Comparison of ENCODE assay signal across 26 cellular contexts in genomic region chr11:118666331-118666730, GRCh38. TPM values are rescaled to one million over a fixed set of nuclear protein-coding genes. Genes with fewer than 3 reads are reported as not detected.
"Had no signal": no experiment of that assay in that cellular context is flagged by ENCODE, and none has a peak within 500 bp of the region (broad histone marks: within the 10 kb centered on the region; RNA-seq: fewer than 3 reads in every experiment).

No MANE protein-coding gene starts in this region.

- H3K27ac Mint-ChIP-seq: activated naive CD4-positive, alpha-beta T cell treated with anti-CD3 and anti-CD28 coated beads, Interleukin-2, amount 50 U/mL, for 72 hours; activated T-cell treated with anti-CD3 and anti-CD28 coated beads, Interleukin-2, amount 50 U/mL, for 72 hours; dendritic cell treated with granulocyte-macrophage colony-stimulating factor and Interleukin-4, amounts not matched to agents 40 ng/mL and 50 ng/mL, for 4 days; naive B cell; stimulated activated naive CD8-positive, alpha-beta T cell treated with anti-CD3 and anti-CD28 coated beads, Interleukin-15, amount 100 ng/mL, for 72 hours had no signal

- DNase-seq: activated CD4-positive, alpha-beta T cell treated with anti-CD3 and anti-CD28 coated beads, Interleukin-2, amount 50 U/mL, for 1 hour; activated CD4-positive, CD25-positive, alpha-beta regulatory T cell treated with anti-CD3 and anti-CD28 coated beads, Interleukin-2, amount 50 U/mL, for 72 hours; activated gamma-delta T cell treated with Interleukin-2 at 50 U/mL for 16 hours; activated T-cell treated with anti-CD3 and anti-CD28 coated beads, Interleukin-2, amount 50 U/mL, for 72 hours; effector CD8-positive, alpha-beta T cell; heart left ventricle; left ventricle myocardium superior; mucosa of descending colon; naive B cell; ovary; psoas muscle; right cardiac atrium; small intestine; stimulated activated CD4-positive, alpha-beta T cell treated with anti-CD3 and anti-CD28 coated beads, Interleukin-15, amount 100 ng/mL, for 24 hours; stimulated activated CD4-positive, alpha-beta T cell treated with anti-CD3 and anti-CD28 coated beads, Interleukin-2, amount 100 ng/mL, for 48 hours; stimulated activated naive CD8-positive, alpha-beta T cell treated with anti-CD3 and anti-CD28 coated beads, Interleukin-15, amount 100 ng/mL, for 72 hours; transverse colon had no signal

- H3K4me1 ChIP-seq: esophagus muscularis mucosa, gastroesophageal sphincter, heart left ventricle, psoas muscle, suprapubic skin, transverse colon, vagina had no signal

- H3K27ac ChIP-seq: esophagus muscularis mucosa, gastroesophageal sphincter, heart left ventricle, ovary, psoas muscle, suprapubic skin, transverse colon, vagina had no signal

- H3K36me3 Mint-ChIP-seq: activated naive CD4-positive, alpha-beta T cell treated with anti-CD3 and anti-CD28 coated beads, Interleukin-2, amount 50 U/mL, for 72 hours; naive B cell had no signal

- H3K9me3 ChIP-seq: esophagus muscularis mucosa, gastroesophageal sphincter, mucosa of descending colon, ovary, psoas muscle, suprapubic skin, transverse colon, vagina had no signal

- H3K27me3 Mint-ChIP-seq: stimulated activated naive CD8-positive, alpha-beta T cell treated with anti-CD3 and anti-CD28 coated beads, Interleukin-15, amount 100 ng/mL, for 72 hours had no signal

- H3K4me3 Mint-ChIP-seq: activated T-cell treated with anti-CD3 and anti-CD28 coated beads, Interleukin-2, amount 50 U/mL, for 72 hours; dendritic cell treated with granulocyte-macrophage colony-stimulating factor and Interleukin-4, amounts not matched to agents 40 ng/mL and 50 ng/mL, for 4 days; naive B cell; stimulated activated naive CD8-positive, alpha-beta T cell treated with anti-CD3 and anti-CD28 coated beads, Interleukin-15, amount 100 ng/mL, for 72 hours had no signal

- ATAC-seq: activated naive CD4-positive, alpha-beta T cell treated with anti-CD3 and anti-CD28 coated beads, Interleukin-2, amount 50 U/mL, for 72 hours; activated T-cell treated with anti-CD3 and anti-CD28 coated beads, Interleukin-2, amount 50 U/mL, for 72 hours; gastroesophageal sphincter; heart left ventricle; left ventricle myocardium superior; mucosa of descending colon; psoas muscle; right cardiac atrium; stimulated activated naive CD8-positive, alpha-beta T cell treated with anti-CD3 and anti-CD28 coated beads, Interleukin-15, amount 100 ng/mL, for 72 hours had no signal

- H3K27me3 ChIP-seq: ovary, suprapubic skin, transverse colon, vagina had no signal

- H3K4me1 Mint-ChIP-seq: naive B cell; stimulated activated naive CD8-positive, alpha-beta T cell treated with anti-CD3 and anti-CD28 coated beads, Interleukin-15, amount 100 ng/mL, for 72 hours had no signal

- H3K9me3 Mint-ChIP-seq: activated naive CD4-positive, alpha-beta T cell treated with anti-CD3 and anti-CD28 coated beads, Interleukin-2, amount 50 U/mL, for 72 hours; dendritic cell treated with granulocyte-macrophage colony-stimulating factor and Interleukin-4, amounts not matched to agents 40 ng/mL and 50 ng/mL, for 4 days had no signal

RNA-seq across cellular contexts. Expression of gene TREH, which starts 13.1 kb away (rescaled TPM):
- total RNA-seq: activated naive CD4-positive, alpha-beta T cell treated with anti-CD3 and anti-CD28 coated beads, Interleukin-2, amount 50 U/mL, for 72 hours; activated T-cell treated with anti-CD3 and anti-CD28 coated beads, Interleukin-2, amount 50 U/mL, for 72 hours; bronchial epithelial cell; cerebellum; esophagus muscularis mucosa; gastroesophageal sphincter; heart left ventricle; kidney epithelial cell; left ventricle myocardium superior; psoas muscle; right cardiac atrium; suprapubic skin had no signal
